ENCODE assay signal across 12 cellular contexts in the genomic region with DNA sequence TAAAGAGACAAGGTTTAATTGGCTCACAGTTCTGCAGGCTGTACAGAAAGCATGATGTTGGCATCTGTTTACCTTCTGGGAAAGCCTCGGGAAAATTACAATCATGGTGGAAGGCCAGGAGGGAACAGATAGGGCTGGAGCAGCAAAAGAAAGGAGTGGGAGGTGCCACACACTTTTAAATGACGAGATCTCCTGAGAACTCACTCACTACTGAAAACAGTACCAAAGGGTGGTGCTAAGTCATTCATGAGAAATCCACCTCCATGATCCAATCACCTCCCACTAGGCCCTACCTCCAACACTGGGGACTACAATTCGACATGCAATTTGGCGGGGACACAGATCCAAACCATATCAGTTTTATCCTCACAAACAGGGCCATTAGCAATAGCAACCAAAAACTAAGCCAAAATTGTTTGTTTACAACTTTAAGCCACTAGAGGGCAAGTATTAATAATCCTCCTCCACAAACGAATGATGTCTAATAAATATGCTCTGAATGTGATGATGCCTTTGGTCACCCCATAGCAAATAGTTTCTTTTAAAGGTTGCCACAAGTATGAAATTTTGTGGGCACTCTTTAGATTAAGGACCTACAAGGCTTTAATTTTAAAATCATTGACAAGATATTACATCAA.
A peak's percentile ranks its signal among the peaks of the same experiment; 100 is the strongest.
DNase-seq lines count a peak whose midpoint lies in the region; ATAC-seq and TF ChIP-seq lines count a peak whose summit lies in the region.
"Had no signal": no experiment of that assay in that cellular context is flagged by ENCODE, and none has a peak within 500 bp of the region (broad histone marks: within the 10 kb centered on the region; RNA-seq: fewer than 3 reads in every experiment).

No MANE protein-coding gene starts in this region.

- no TSS peak for BruUV-seq in Panc1 (replicated peaks; lab: Mats Ljungman, UMichigan)

- H3K36me3 ChIP-seq in Panc1 (ENCODE audit: control insufficient read depth, insufficient read depth, low read length) = no peaks in the 10 kb centered on the region
- H3K36me3 ChIP-seq: pancreas had no signal

- no peak overlapping the region for H3K4me3 ChIP-seq in Panc1 (ENCODE audit: low read depth in 2 of 2, low read length in 2 of 2)
- no peak overlapping the region for H3K4me3 ChIP-seq in fibroblast of villous mesenchyme (ENCODE audit: low read depth, low read length)
- H3K4me3 ChIP-seq: coronary artery, pancreas had no signal

- no peak for TF ChIP-seq CTCF in GM10248 (IDR thresholded peaks at IDR 0.05; ENCODE audit: control extremely low read depth, extremely low read depth, low read depth, missing control alignments)
- peak; percentile 52 for TF ChIP-seq CTCF in Panc1 (IDR thresholded peaks at IDR 0.05)
- TF ChIP-seq CTCF in fibroblast of villous mesenchyme (IDR thresholded peaks at IDR 0.05; ENCODE audit: insufficient read depth, low read depth, low read length) = peak; percentile 35

- POLR2A ChIA-PET in GM10248 (lab: Yijun Ruan, JAX) = no interaction called here
- POLR2A ChIA-PET in Panc1 (lab: Charles Lee) = no interaction called here

- H3K9me3 ChIP-seq in Panc1 (ENCODE audit: control insufficient read depth, insufficient read depth, low read depth, low read length) = no peaks in the 10 kb centered on the region
- H3K9me3 ChIP-seq: pancreas had no signal

- H3K4me1 ChIP-seq in Panc1 (ENCODE audit: control insufficient read depth, insufficient read depth, low read length) = no peaks in the 10 kb centered on the region
- H3K4me1 ChIP-seq: pancreas had no signal

- CTCF ChIA-PET in GM10248 (lab: Yijun Ruan, JAX) = interaction anchor here (2.1 to 3.7 kb wide), 2 partner anchors 11 to 394 kb away, joined by 6 to 21 read pairs; no protein-coding TSS in a partner anchor
- CTCF ChIA-PET in Panc1 (lab: Charles Lee) = no interaction called here

- in situ Hi-C loops in ACHN (cut with HindIII; ENCODE audit: low pct_ligation_motif_present, low pct_unique_long_range_greater_than_20kb, low sequenced_read_pairs) = no loop called here
- in situ Hi-C loops in Panc1 (cut with HindIII; ENCODE audit: low pct_unique_long_range_greater_than_20kb, low sequenced_read_pairs) = no loop called here

- H3K27me3 ChIP-seq in Panc1 (ENCODE audit: control insufficient read depth, insufficient read depth, low read length) = peaks cover 54% of the 10 kb centered on the region
- H3K27me3 ChIP-seq: pancreas had no signal

- no peak overlapping the region for H3K27ac ChIP-seq in Panc1 (ENCODE audit: low read length)
- H3K27ac ChIP-seq: coronary artery, pancreas had no signal

- intact Hi-C loops in Panc1 (cut with micrococcal nuclease; ENCODE audit: unreplicated experiment) = no loop called here

- ATAC-seq in Panc1 = no peak
- no peak for ATAC-seq in GM21528 (IDR thresholded peaks at IDR 0.05; ENCODE audit: low FRiP score, unreplicated experiment)
- ATAC-seq in HG02840 (IDR thresholded peaks at IDR 0.05; ENCODE audit: low FRiP score, unreplicated experiment) = no peak
- ATAC-seq: activated CD8-positive, alpha-beta memory T cell treated with anti-CD3 and anti-CD28 coated beads, Interleukin-2, amount 10 ng/mL, durations not matched to agents 7 days and 5 days; pancreas; Right ventricle myocardium inferior had no signal

- DNase-seq in ACHN = peak; percentile 4
- peak; percentile 20 for DNase-seq in GM10248 (ENCODE audit: extremely low spot score)
- DNase-seq in Panc1 (ENCODE audit: low read depth, low spot score) = no peak
- no peak for DNase-seq in fibroblast of villous mesenchyme (ENCODE audit: low read depth)
- DNase-seq in NCI-H128 (lab: John Stamatoyannopoulos, UW; ENCODE audit: unreplicated experiment) = no peak
- no peak for DNase-seq in NCI-H2227 treated with DMSO at 0.1 percent for 48 hours (lab: John Stamatoyannopoulos, UW)
- DNase-seq: activated CD8-positive, alpha-beta memory T cell treated with anti-CD3 and anti-CD28 coated beads, Interleukin-2, amount 10 ng/mL, durations not matched to agents 7 days and 5 days; pancreas had no signal

Comparison
In these comparisons a context has a peak if more than half of its experiments do, and no peak if none do; other contexts are left out.
1. DNase-seq: peak in ACHN (single experiment) and GM10248 (single experiment); none in Panc1 (single experiment), fibroblast of villous mesenchyme (single experiment), NCI-H128 (single experiment) and NCI-H2227 treated with DMSO at 0.1 percent for 48 hours (single experiment).